15 cellular contexts compared by ENCODE assay signal in genomic region chr19:54035215-54036178, GRCh38. TPM values are rescaled to one million over a fixed set of nuclear protein-coding genes. Genes with fewer than 3 reads are reported as not detected.
DNase-seq lines count a peak whose midpoint lies in the region; TF ChIP-seq lines count a peak whose summit lies in the region.
"Had no signal": no experiment of that assay in that cellular context is flagged by ENCODE, and none has a peak within 500 bp of the region (broad histone marks: within the 10 kb centered on the region; RNA-seq: fewer than 3 reads in every experiment).

No MANE protein-coding gene starts in this region.

- no peak overlapping the region for H3K4me3 ChIP-seq in AG04449 (ENCODE audit: low read depth, low read length)
- no peak overlapping the region for H3K4me3 ChIP-seq in Karpas-422 (ENCODE audit: low read length)
- H3K4me3 ChIP-seq: mucosa of descending colon, upper lobe of left lung had no signal

- no peak overlapping the region for H3K27ac ChIP-seq in Karpas-422 (ENCODE audit: low read length)
- H3K27ac ChIP-seq: C4-2B, upper lobe of left lung had no signal

- H3K36me3 ChIP-seq in Karpas-422 (ENCODE audit: insufficient read depth, low read length): no peaks in the 10 kb centered on the region
- H3K36me3 ChIP-seq: upper lobe of left lung had no signal

- H3K79me2 ChIP-seq in Karpas-422 (ENCODE audit: low read length): no peaks in the 10 kb centered on the region

- H3K9ac ChIP-seq in Karpas-422 (ENCODE audit: low read length): no peak overlapping the region

- peak; percentile 29 for DNase-seq in AG04449 (ENCODE audit: low read depth, low spot score)
- peak; percentile 89 for DNase-seq in HS-5 (ENCODE audit: low read depth)
- peak; percentile 32 for DNase-seq in brain pericyte (ENCODE audit: low read depth, low spot score)
- DNase-seq in islet precursor cell: peak; percentile 85
- no peak for DNase-seq in Karpas-422
- DNase-seq in NCI-H510A treated with DMSO at 0.1 percent for 48 hours (lab: John Stamatoyannopoulos, UW): no peak
- no peak for DNase-seq in hippocampal formation (lab: John Stamatoyannopoulos, UW)
- DNase-seq in D341Med (ENCODE audit: low spot score): no peak
- DNase-seq: activated T-cell treated with anti-CD3 and anti-CD28 coated beads, Interleukin-2, amount 50 U/mL, for 4 hours; effector memory CD8-positive, alpha-beta T cell; mucosa of descending colon; NCI-H1694 treated with DMSO at 0.1 percent for 48 hours; stimulated activated CD4-positive, alpha-beta T cell treated with anti-CD3 and anti-CD28 coated beads, Interleukin-2, amount 100 ng/mL, for 48 hours had no signal

- CTCF ChIA-PET in AG04449 (lab: Yijun Ruan, JAX): interaction anchor here (0.8 to 2.8 kb wide), 6 partner anchors 9 to 242 kb away, joined by 3 to 33 read pairs (median 4); partner anchors contain the start of gene MYADM

- no peaks in the 10 kb centered on the region for H3K9me3 ChIP-seq in Karpas-422 (ENCODE audit: low read length)
- H3K9me3 ChIP-seq: mucosa of descending colon, upper lobe of left lung had no signal

- no peaks in the 10 kb centered on the region for H4K20me1 ChIP-seq in Karpas-422 (ENCODE audit: insufficient read depth, low read depth, low read length)

- H3K27me3 ChIP-seq in Karpas-422 (ENCODE audit: low read length): no peaks in the 10 kb centered on the region
- H3K27me3 ChIP-seq: upper lobe of left lung had no signal

- POLR2A ChIA-PET in AG04449 (lab: Yijun Ruan, JAX): no interaction called here

- H2AFZ ChIP-seq in Karpas-422 (ENCODE audit: low read length): no peak overlapping the region

- TF ChIP-seq CTCF in AG04449 (IDR thresholded peaks at IDR 0.05; ENCODE audit: insufficient read depth, low read length, missing control alignments): no peak

- H3K4me2 ChIP-seq in Karpas-422 (ENCODE audit: low read depth, low read length, poor library complexity, severe bottlenecking): no peak overlapping the region

- H3K9me2 ChIP-seq in Karpas-422 (replicated peaks; ENCODE audit: insufficient read depth, low read length): no peaks in the 10 kb centered on the region

- H3K4me1 ChIP-seq in Karpas-422 (ENCODE audit: low read length): no peaks in the 10 kb centered on the region
- H3K4me1 ChIP-seq: upper lobe of left lung had no signal

RNA-seq across cellular contexts. Expression of gene VSTM1, which starts 28.2 kb away (rescaled TPM):
- total RNA-seq in Karpas-422 (2014; rRNA removed; shearing (Covaris generic); ENCODE audit: low replicate concordance): not detected in 2 replicates
- total RNA-seq: activated T-cell treated with anti-CD3 and anti-CD28 coated beads, Interleukin-2, amount 50 U/mL, for 4 hours; mucosa of descending colon had no signal

RNA-seq across cellular contexts. Expression of gene CACNG6, which starts 44.1 kb away (rescaled TPM):
- total RNA-seq in Karpas-422 (2014; rRNA removed; shearing (Covaris generic); ENCODE audit: low replicate concordance): not detected in 2 replicates
- total RNA-seq: activated T-cell treated with anti-CD3 and anti-CD28 coated beads, Interleukin-2, amount 50 U/mL, for 4 hours; mucosa of descending colon had no signal

RNA-seq across cellular contexts. Expression of gene TARM1, which starts 45.7 kb away (rescaled TPM):
- total RNA-seq in Karpas-422 (2014; rRNA removed; shearing (Covaris generic); ENCODE audit: low replicate concordance): not detected in 2 replicates
- total RNA-seq: activated T-cell treated with anti-CD3 and anti-CD28 coated beads, Interleukin-2, amount 50 U/mL, for 4 hours; mucosa of descending colon; upper lobe of left lung had no signal

Comparison
In these comparisons a context has a peak if more than half of its experiments do, and no peak if none do; other contexts are left out.
1. DNase-seq: peak in AG04449 (single experiment), HS-5 (single experiment), brain pericyte (single experiment) and islet precursor cell (single experiment); none in Karpas-422 (single experiment), NCI-H510A treated with DMSO at 0.1 percent for 48 hours (single experiment), hippocampal formation (0 of 2) and D341Med (single experiment).